13 cellular contexts compared by ENCODE assay signal in the genomic region with DNA sequence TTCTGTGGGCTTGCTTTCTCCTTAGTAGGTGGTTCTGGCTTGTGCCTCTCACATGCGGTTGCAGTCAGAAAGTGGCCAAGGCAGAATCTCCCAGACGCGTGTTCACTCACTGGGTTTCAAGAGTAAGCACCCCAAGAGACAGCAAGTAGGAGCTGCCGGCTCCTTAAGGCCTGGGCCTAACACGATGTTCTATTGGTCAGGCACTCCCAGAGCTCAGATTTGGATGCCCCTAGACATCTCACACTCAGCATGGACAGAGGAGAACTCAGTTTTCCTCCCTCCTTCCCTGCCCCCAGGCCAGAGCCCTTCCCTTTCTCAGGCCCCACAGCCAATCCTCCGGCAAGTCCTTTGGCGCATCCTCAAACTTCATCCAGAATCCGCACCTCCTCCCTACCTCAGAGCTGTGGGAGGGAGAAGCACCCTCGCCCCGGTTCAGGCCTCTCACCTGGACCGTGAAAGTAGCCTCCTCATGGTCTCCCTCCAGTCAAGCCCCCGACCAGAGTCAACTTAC. TPM values are rescaled to one million over a fixed set of nuclear protein-coding genes. Genes with fewer than 3 reads are reported as not detected.
DNase-seq lines count a peak whose midpoint lies in the region; ATAC-seq and TF ChIP-seq lines count a peak whose summit lies in the region.
"Had no signal": no experiment of that assay in that cellular context is flagged by ENCODE, and none has a peak within 500 bp of the region (broad histone marks: within the 10 kb centered on the region; RNA-seq: fewer than 3 reads in every experiment).

No MANE protein-coding gene starts in this region.

- no peaks in the 10 kb centered on the region for H3K27me3 Mint-ChIP-seq in naive thymus-derived CD8-positive, alpha-beta T cell

- H3K9me2 ChIP-seq in PC-3 (replicated peaks; ENCODE audit: low read length), result no peaks in the 10 kb centered on the region

- TF ChIP-seq CTCF in heart right ventricle (IDR thresholded peaks at IDR 0.05) (no peak), PC-3 (conservative IDR thresholded peaks at IDR 0.05; ENCODE audit: low read depth, low read length) (no peak)

- H3K36me3 ChIP-seq in heart right ventricle (peaks cover 0 to 6% (median 0%) of the 10 kb centered on the region in 9 donors), PC-3 (ENCODE audit: low read depth, low read length) (no peaks in the 10 kb centered on the region)
- H3K36me3 ChIP-seq in effector memory CD4-positive, alpha-beta T cell (ENCODE audit: control insufficient read depth, insufficient read depth, low read length), result peaks cover 30% of the 10 kb centered on the region

- intact Hi-C loops in cardiac septum (cut with DNase I) (no loop called here), heart right ventricle (cut with DNase I) (no loop called here), PC-3 (cut with micrococcal nuclease) (no loop called here)

- H3K9ac ChIP-seq in PC-3 (ENCODE audit: low read length), result no peak overlapping the region

- peaks cover 27 to 62% (median 42%) of the 10 kb centered on the region in 4 donors for H3K4me1 Mint-ChIP-seq in naive thymus-derived CD8-positive, alpha-beta T cell

- no peak overlapping the region for H3K4me3 Mint-ChIP-seq in naive thymus-derived CD8-positive, alpha-beta T cell

- no TSS peak for BruUV-seq in PC-3 (replicated peaks; lab: Mats Ljungman, UMichigan)

- no peaks in the 10 kb centered on the region for H4K20me1 ChIP-seq in PC-3 (ENCODE audit: low read length)

- peaks cover 20 to 86% of the 10 kb centered on the region in 2 donors for H3K36me3 Mint-ChIP-seq in activated naive CD4-positive, alpha-beta T cell treated with anti-CD3 and anti-CD28 coated beads, Interleukin-2, amount 50 U/mL, for 72 hours
- H3K36me3 Mint-ChIP-seq in naive thymus-derived CD8-positive, alpha-beta T cell, result peaks cover 0 to 41% (median 12%) of the 10 kb centered on the region in 3 donors

- H3K27me3 ChIP-seq in heart right ventricle (no peaks in the 10 kb centered on the region), PC-3 (ENCODE audit: low read length) (no peaks in the 10 kb centered on the region)
- no peaks in the 10 kb centered on the region for H3K27me3 ChIP-seq in effector memory CD4-positive, alpha-beta T cell (replicated peaks; ENCODE audit: control insufficient read depth, insufficient read depth, low read length, poor library complexity, severe bottlenecking)

- H3K27ac ChIP-seq in heart right ventricle (no peak overlapping the region), PC-3 (ENCODE audit: low read length) (no peak overlapping the region)
- H3K27ac ChIP-seq in effector memory CD4-positive, alpha-beta T cell (ENCODE audit: insufficient read depth, low read length, poor library complexity, severe bottlenecking), result no peak overlapping the region

- ATAC-seq in heart right ventricle (no peak), PC-3 (no peak)
- no peak for ATAC-seq in activated naive CD4-positive, alpha-beta T cell treated with anti-CD3 and anti-CD28 coated beads, Interleukin-2, amount 50 U/mL, for 72 hours
- no peak for ATAC-seq in naive thymus-derived CD8-positive, alpha-beta T cell
- ATAC-seq: Panc1 had no signal

- H3K9me3 ChIP-seq in heart right ventricle (peaks cover 0 to 18% (median 4%) of the 10 kb centered on the region in 11 donors), PC-3 (ENCODE audit: low read length) (0 out of 2 replicates have a peak, but pooled peaks cover 3% of the 10 kb centered on the region)
- no peaks in the 10 kb centered on the region for H3K9me3 ChIP-seq in effector memory CD4-positive, alpha-beta T cell (ENCODE audit: control insufficient read depth, low read length)

- H3K4me1 ChIP-seq in heart right ventricle (peaks cover 5 to 25% (median 18%) of the 10 kb centered on the region in 9 donors), PC-3 (ENCODE audit: insufficient read depth, low read length) (peaks cover 5% of the 10 kb centered on the region; the same call in 1 of the 2 replicates)
- H3K4me1 ChIP-seq in effector memory CD4-positive, alpha-beta T cell (ENCODE audit: control insufficient read depth, insufficient read depth, low read length, poor library complexity, severe bottlenecking), result peaks cover 23% of the 10 kb centered on the region

- CTCF ChIA-PET in PC-3 (lab: Charles Lee), result no interaction called here

- H3K4me2 ChIP-seq in PC-3 (ENCODE audit: low read length), result no peak overlapping the region

- POLR2A ChIA-PET in naive thymus-derived CD8-positive, alpha-beta T cell (lab: Charles Lee), result interaction anchor here (0.9 to 12.1 kb wide), 5 partner anchors 11 to 86 kb away, joined by 3 to 221 read pairs (median 4); no protein-coding TSS in a partner anchor
- POLR2A ChIA-PET in PC-3 (lab: Charles Lee; ENCODE audit: unreplicated experiment), result no interaction called here

- H2AFZ ChIP-seq in PC-3 (ENCODE audit: low read length), result no peak overlapping the region

- no peak overlapping the region for H3K4me3 ChIP-seq in heart right ventricle
- H3K4me3 ChIP-seq in PC-3 (ENCODE audit: low read length), result no peak overlapping the region
- no peak overlapping the region for H3K4me3 ChIP-seq in effector memory CD4-positive, alpha-beta T cell (ENCODE audit: insufficient read depth, low read depth, low read length, poor library complexity, severe bottlenecking)

- H3K9me3 Mint-ChIP-seq in activated naive CD4-positive, alpha-beta T cell treated with anti-CD3 and anti-CD28 coated beads, Interleukin-2, amount 50 U/mL, for 72 hours, result peaks cover 0 to 45% of the 10 kb centered on the region in 2 donors
- peaks cover 0 to 2% (median 0%) of the 10 kb centered on the region in 9 donors for H3K9me3 Mint-ChIP-seq in naive thymus-derived CD8-positive, alpha-beta T cell

- no peaks in the 10 kb centered on the region for H3F3A ChIP-seq in PC-3 (ENCODE audit: low read length, unreplicated experiment)

- DNase-seq in cardiac septum (ENCODE audit: low spot score), result peak; percentile 51
- DNase-seq in heart right ventricle, result no peak
- DNase-seq in activated naive CD4-positive, alpha-beta T cell treated with anti-CD3 and anti-CD28 coated beads, Interleukin-2, amount 50 U/mL, for 72 hours (ENCODE audit: low spot score in 2 of 2), result peak in 1 of 2 donors; percentile 44
- peak in 1 of 10 donors; percentile 37 for DNase-seq in naive thymus-derived CD8-positive, alpha-beta T cell
- DNase-seq in NCI-H1436 treated with DMSO at 0.1 percent for 48 hours (lab: John Stamatoyannopoulos, UW), result no peak
- no peak for DNase-seq in PC-3
- DNase-seq in effector memory CD4-positive, alpha-beta T cell, result no peak
- DNase-seq: anterior cingulate cortex, midbrain, NCI-H1092, NCI-H345, T-helper 9 cell had no signal

- no peaks in the 10 kb centered on the region for H3K79me2 ChIP-seq in PC-3 (ENCODE audit: low read length)

- H3K27ac Mint-ChIP-seq in activated naive CD4-positive, alpha-beta T cell treated with anti-CD3 and anti-CD28 coated beads, Interleukin-2, amount 50 U/mL, for 72 hours, result peak overlapping the region; percentile 30 to 89
- H3K27ac Mint-ChIP-seq in naive thymus-derived CD8-positive, alpha-beta T cell, result peak overlapping the region; percentile 68 to 93 (median 81)

- 90 to 92% methylated on average over 12 of the region's 12 CpGs for WGBS in heart right ventricle, 2 donors

RNA-seq across cellular contexts. Expression of a gene that starts 6.5 kb away (rescaled TPM):
- 45.1 TPM for total RNA-seq in cardiac septum
- 10 to 100 TPM; 22.3 to 33.7 (median 25.9) TPM for total RNA-seq in heart right ventricle
- 10 to 100 TPM; 41.9 to 47.3 TPM for polyA plus RNA-seq in heart right ventricle
- total RNA-seq in activated naive CD4-positive, alpha-beta T cell treated with anti-CD3 and anti-CD28 coated beads, Interleukin-2, amount 50 U/mL, for 72 hours, result 10 to 100 TPM; 58.1 to 82.6 TPM
- 10 to 100 TPM; 68.9 to 71.2 TPM for total RNA-seq in naive thymus-derived CD8-positive, alpha-beta T cell
- polyA plus RNA-seq in naive thymus-derived CD8-positive, alpha-beta T cell, result 10 to 100 TPM; 56.3 to 62.9 (median 56.9) TPM
- total RNA-seq in PC-3 (2014; rRNA removed), result 68.6 and 86.0 TPM in 2 replicates

RNA-seq across cellular contexts. Expression of a gene that starts 31.0 kb away (rescaled TPM):
- total RNA-seq in cardiac septum (1.1 TPM), heart right ventricle (1 to 10 TPM in 3 of 10 donors, under 1 TPM in 6, not detected in 1; 0.40 to 2.1 (median 0.79) TPM), PC-3 (2014; rRNA removed) (12.7 and 13.4 TPM in 2 replicates)
- polyA plus RNA-seq in heart right ventricle, result under 1 TPM; 0.74 to 0.88 TPM
- 10 to 100 TPM; 70.7 to 81.9 TPM for total RNA-seq in activated naive CD4-positive, alpha-beta T cell treated with anti-CD3 and anti-CD28 coated beads, Interleukin-2, amount 50 U/mL, for 72 hours
- total RNA-seq in naive thymus-derived CD8-positive, alpha-beta T cell, result 10 to 100 TPM; 62.1 to 64.0 TPM
- 100 to 1,000 TPM in 2 of 3 donors, 10 to 100 TPM in 1; 86.7 to 208 (median 145) TPM for polyA plus RNA-seq in naive thymus-derived CD8-positive, alpha-beta T cell

RNA-seq across cellular contexts. Expression of a gene that starts 44.5 kb away (rescaled TPM):
- total RNA-seq in cardiac septum, result 46.4 TPM
- 10 to 100 TPM; 35.5 to 77.1 (median 41.3) TPM for total RNA-seq in heart right ventricle
- polyA plus RNA-seq in heart right ventricle, result 10 to 100 TPM; 39.8 to 50.3 TPM
- total RNA-seq in activated naive CD4-positive, alpha-beta T cell treated with anti-CD3 and anti-CD28 coated beads, Interleukin-2, amount 50 U/mL, for 72 hours, result 10 to 100 TPM; 81.0 to 84.8 TPM
- total RNA-seq in naive thymus-derived CD8-positive, alpha-beta T cell, result 10 to 100 TPM; 33.8 to 35.6 TPM
- polyA plus RNA-seq in naive thymus-derived CD8-positive, alpha-beta T cell, result 10 to 100 TPM; 78.5 to 97.6 (median 96.0) TPM
- 28.8 and 30.5 TPM in 2 replicates for total RNA-seq in PC-3 (2014; rRNA removed)
